In genomic region chr2:108271691-108272253, GRCh38 we compare ENCODE assay signal across 1 cellular context.
TF ChIP-seq lines count a peak whose summit lies in the region.

No MANE protein-coding gene starts in this region.

TF ChIP-seq in SK-N-SH treated with all-trans-retinoic acid at 6 μM for 48 hours, 23 proteins besides CTCF, POLR2A, EP300 and RAD21 (continued from another document):
- no peak for TF ChIP-seq POU6F1 (CRISPR knock-in tag; IDR thresholded peaks at IDR 0.05; ENCODE audit: borderline replicate concordance, low read depth)
- no peak for TF ChIP-seq TOX (CRISPR knock-in tag; IDR thresholded peaks at IDR 0.05; ENCODE audit: borderline replicate concordance)
- no peak for TF ChIP-seq ZC3H10 (CRISPR knock-in tag; IDR thresholded peaks at IDR 0.05)
- no peak for TF ChIP-seq GLIS3 (CRISPR knock-in tag; IDR thresholded peaks at IDR 0.05)
- no peak for TF ChIP-seq TSHZ2 (CRISPR knock-in tag; IDR thresholded peaks at IDR 0.05)
